9 cellular contexts compared by ENCODE assay signal in genomic region chr7:151008143-151008510, GRCh38. TPM values are rescaled to one million over a fixed set of nuclear protein-coding genes. Genes with fewer than 3 reads are reported as not detected.
DNase-seq lines count a peak whose midpoint lies in the region; ATAC-seq and TF ChIP-seq lines count a peak whose summit lies in the region.
"Had no signal": no experiment of that assay in that cellular context is flagged by ENCODE, and none has a peak within 500 bp of the region (broad histone marks: within the 10 kb centered on the region; RNA-seq: fewer than 3 reads in every experiment).

No MANE protein-coding gene starts in this region.

- no peak for DNase-seq in GM23248
- DNase-seq in T follicular helper cell (ENCODE audit: low read depth): peak; percentile 23
- DNase-seq in endothelial cell (ENCODE audit: low spot score): no peak
- DNase-seq in neural crest cell (ENCODE audit: low read depth, low spot score): no peak
- no peak for DNase-seq in NCI-H1436 treated with DMSO at 0.1 percent for 48 hours (lab: John Stamatoyannopoulos, UW)
- DNase-seq in NCI-H2171 treated with DMSO at 0.1 percent for 48 hours (lab: John Stamatoyannopoulos, UW): no peak
- no peak for DNase-seq in stimulated activated CD4-positive, alpha-beta T cell treated with anti-CD3 and anti-CD28 coated beads, Interleukin-2, amount 100 ng/mL, for 24 hours
- DNase-seq: NCI-H2227 treated with DMSO at 0.1 percent for 48 hours had no signal

- H3K27me3 Mint-ChIP-seq in endothelial cell (ENCODE audit: unreplicated experiment) (peaks cover 25% of the 10 kb centered on the region), neural crest cell (ENCODE audit: low read depth) (peaks cover 6% of the 10 kb centered on the region)

- H3K9me3 Mint-ChIP-seq in endothelial cell (ENCODE audit: unreplicated experiment) (peaks cover 6% of the 10 kb centered on the region), neural crest cell (no peaks in the 10 kb centered on the region)

- H3K4me1 ChIP-seq in GM23248 (ENCODE audit: insufficient read depth): no peaks in the 10 kb centered on the region

- in situ Hi-C loops in GM23248 (cut with MboI): no loop called here

- H3K9me2 ChIP-seq in GM23248 (ENCODE audit: insufficient read depth): no peaks in the 10 kb centered on the region

- no peaks in the 10 kb centered on the region for H4K20me1 ChIP-seq in GM23248 (ENCODE audit: insufficient read depth)

- no peaks in the 10 kb centered on the region for H3K36me3 ChIP-seq in GM23248 (ENCODE audit: low read depth)

- H2AFZ ChIP-seq in GM23248: peak overlapping the region; percentile 65

- H3K4me3 Mint-ChIP-seq in endothelial cell (ENCODE audit: unreplicated experiment) (peak overlapping the region; percentile 69), neural crest cell (peak overlapping the region; percentile 61)

- H3K36me3 Mint-ChIP-seq in endothelial cell (ENCODE audit: low read depth, unreplicated experiment): peaks cover 48% of the 10 kb centered on the region
- H3K36me3 Mint-ChIP-seq in neural crest cell (ENCODE audit: low read depth): no peaks in the 10 kb centered on the region

- no peaks in the 10 kb centered on the region for H3K79me2 ChIP-seq in GM23248 (ENCODE audit: insufficient read depth)

- H3K27ac ChIP-seq in GM23248: no peak overlapping the region

- no peak for ATAC-seq in GM18502 (IDR thresholded peaks at IDR 0.05; ENCODE audit: poor library complexity, unreplicated experiment)

- H3F3A ChIP-seq in GM23248 (ENCODE audit: insufficient read depth): no peaks in the 10 kb centered on the region

- H3K4me1 Mint-ChIP-seq in endothelial cell (ENCODE audit: unreplicated experiment) (peaks cover 46% of the 10 kb centered on the region), neural crest cell (peaks cover 37% of the 10 kb centered on the region)

- no peaks in the 10 kb centered on the region for H3K9me3 ChIP-seq in GM23248 (ENCODE audit: low read depth)

- peak overlapping the region; percentile 78 for H3K27ac Mint-ChIP-seq in endothelial cell (ENCODE audit: unreplicated experiment)
- no peak overlapping the region for H3K27ac Mint-ChIP-seq in neural crest cell (ENCODE audit: unreplicated experiment)

- no peaks in the 10 kb centered on the region; the same call in 1 of the 2 replicates for H3K27me3 ChIP-seq in GM23248 (replicated peaks; ENCODE audit: insufficient read depth)

- TF ChIP-seq CTCF in endothelial cell (IDR thresholded peaks at IDR 0.05; ENCODE audit: unreplicated experiment) (no peak), neural crest cell (conservative IDR thresholded peaks at IDR 0.05) (no peak)

- no peak overlapping the region for H3K4me3 ChIP-seq in GM23248

- H3K9ac ChIP-seq in GM23248: no peak overlapping the region

- H3K4me2 ChIP-seq in GM23248 (ENCODE audit: unreplicated experiment): no peak overlapping the region

- WGBS in GM23248 (ENCODE audit: low coverage in 1 of 2, low lambda C conversion rate in 2 of 2, missing lambda C conversion rate in 2 of 2), 2 experiments: 53 to 55% methylated on average over 7 to 11 of the region's 11 CpGs

RNA-seq across cellular contexts. Expression of gene ATG9B, which starts 16.2 kb away (rescaled TPM):
- not detected in 2 replicates for total RNA-seq in GM23248 (2014; rRNA removed; shearing (Covaris generic))
- 0.79 and 0.81 TPM in 2 replicates for polyA plus RNA-seq in GM23248 (2016; fragmentation: Nextera tagmentation; extraction: Ambion mirVana)
- total RNA-seq in endothelial cell (ENCODE audit: unreplicated experiment) (0.85 TPM), neural crest cell (8.0 and 9.2 TPM in 2 replicates)

RNA-seq across cellular contexts. Expression of gene NOS3, which starts 17.3 kb away (rescaled TPM):
- total RNA-seq in GM23248 (2014; rRNA removed; shearing (Covaris generic)): 0.13 and 0.32 TPM in 2 replicates
- 0.61 and 0.83 TPM in 2 replicates for polyA plus RNA-seq in GM23248 (2016; fragmentation: Nextera tagmentation; extraction: Ambion mirVana)
- 102 TPM for total RNA-seq in endothelial cell (ENCODE audit: unreplicated experiment)
- total RNA-seq in neural crest cell: 6.1 and 7.4 TPM in 2 replicates

RNA-seq across cellular contexts. Expression of gene ABCB8, which starts 20.1 kb away (rescaled TPM):
- 31.6 and 32.2 TPM in 2 replicates for total RNA-seq in GM23248 (2014; rRNA removed; shearing (Covaris generic))
- polyA plus RNA-seq in GM23248 (2016; fragmentation: Nextera tagmentation; extraction: Ambion mirVana): 28.5 and 29.6 TPM in 2 replicates
- 17.4 TPM for total RNA-seq in endothelial cell (ENCODE audit: unreplicated experiment)
- total RNA-seq in neural crest cell: 42.3 and 43.5 TPM in 2 replicates

RNA-seq across cellular contexts. Expression of gene KCNH2, which starts 30.0 kb away (rescaled TPM):
- not detected in 2 replicates for total RNA-seq in GM23248 (2014; rRNA removed; shearing (Covaris generic))
- not detected in 2 replicates for polyA plus RNA-seq in GM23248 (2016; fragmentation: Nextera tagmentation; extraction: Ambion mirVana)
- total RNA-seq in endothelial cell (ENCODE audit: unreplicated experiment): 3.4 TPM
- total RNA-seq in neural crest cell: 10.7 and 12.4 TPM in 2 replicates

RNA-seq across cellular contexts. Expression of gene ASIC3, which starts 40.2 kb away (rescaled TPM):
- 1.1 TPM in 1 of 2 replicates, not detected in the other for total RNA-seq in GM23248 (2014; rRNA removed; shearing (Covaris generic))
- 0.26 TPM in 1 of 2 replicates, not detected in the other for polyA plus RNA-seq in GM23248 (2016; fragmentation: Nextera tagmentation; extraction: Ambion mirVana)
- total RNA-seq in endothelial cell (ENCODE audit: unreplicated experiment): 3.4 TPM
- 4.7 and 6.0 TPM in 2 replicates for total RNA-seq in neural crest cell

Comparison
In these comparisons a context has a peak if more than half of its experiments do, and no peak if none do; other contexts are left out.
1. RNA of gene NOS3, which starts 17.3 kb away (total RNA-seq): 102 TPM in endothelial cell (single experiment); 6.1 to 7.4 TPM in neural crest cell and 0.13 to 0.32 TPM in GM23248; every median in the first group is over 10 times any median in the second.